ENCODE assay signal across 1 cellular context in genomic region chr2:32277363-32277673, GRCh38.
TF ChIP-seq lines count a peak whose summit lies in the region.

No MANE protein-coding gene starts in this region.

TF ChIP-seq in WTC11, 78 proteins besides CTCF, POLR2A, EP300 and RAD21 (continued from another document):
- TF ChIP-seq FOXP4 (CRISPR knock-in tag; IDR thresholded peaks at IDR 0.05) (no peak), ETV6 (CRISPR knock-in tag; IDR thresholded peaks at IDR 0.05) (no peak), USF1 (CRISPR knock-in tag; IDR thresholded peaks at IDR 0.05) (no peak), ZNF425 (CRISPR knock-in tag; conservative IDR thresholded peaks at IDR 0.05) (no peak), ZNF671 (CRISPR knock-in tag; IDR thresholded peaks at IDR 0.05) (no peak), ZNF532 (CRISPR knock-in tag; IDR thresholded peaks at IDR 0.05; ENCODE audit: borderline replicate concordance) (no peak), HMGXB4 (CRISPR knock-in tag; IDR thresholded peaks at IDR 0.05) (no peak)
